ENCODE assay signal across 8 cellular contexts in the genomic region with DNA sequence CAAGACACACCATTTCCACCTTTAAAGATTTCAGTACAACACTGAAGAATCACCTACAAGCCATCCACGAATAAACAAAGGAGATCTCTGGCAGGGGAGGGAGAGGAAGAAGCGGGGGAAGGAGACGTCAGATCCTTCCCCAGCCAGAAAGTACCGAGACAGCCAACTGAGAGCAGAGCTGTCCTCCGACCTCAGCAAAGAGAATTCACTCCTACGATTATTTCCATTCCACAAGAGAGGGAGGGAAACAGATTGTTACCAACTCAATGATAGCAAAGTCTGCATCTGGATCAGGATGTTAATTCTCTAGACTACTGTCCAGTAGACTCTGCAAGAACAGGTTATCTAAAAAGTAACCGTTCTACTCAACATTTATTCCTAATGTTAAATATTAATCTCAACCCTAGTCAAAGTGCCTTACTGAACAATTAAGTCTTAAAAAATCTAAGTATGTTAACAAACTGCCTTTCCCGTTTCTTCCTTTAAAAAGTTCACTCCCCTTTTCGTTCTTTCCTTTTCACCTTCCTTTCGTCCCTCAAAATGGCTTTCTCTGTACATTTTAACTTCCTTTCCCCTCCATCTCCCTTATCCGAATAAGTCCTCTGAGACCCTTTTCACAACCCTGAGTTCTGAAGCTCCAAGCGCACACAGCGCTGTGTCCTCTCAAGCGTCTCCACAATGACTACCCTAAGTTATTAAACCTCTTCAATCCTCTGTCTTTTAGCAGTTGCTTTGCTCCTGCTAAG. TPM values are rescaled to one million over a fixed set of nuclear protein-coding genes. Genes with fewer than 3 reads are reported as not detected.
DNase-seq lines count a peak whose midpoint lies in the region; ATAC-seq, FAIRE-seq and TF ChIP-seq lines count a peak whose summit lies in the region.

No MANE protein-coding gene starts in this region.

- no peaks in the 10 kb centered on the region for H3K27me3 ChIP-seq in OCI-LY1 (ENCODE audit: insufficient read depth, low read length)

- peak; percentile 9 for DNase-seq in NCI-H2107 treated with DMSO at 0.1 percent for 48 hours (lab: John Stamatoyannopoulos, UW; ENCODE audit: unreplicated experiment)
- DNase-seq in NCI-H2107 (lab: John Stamatoyannopoulos, UW) = no peak
- peak; percentile 44 for DNase-seq in activated T-helper 2 cell treated with anti-CD3 and anti-CD28 coated beads, Interferon-gamma antibody, Interleukin-2, Interleukin-4, amounts not matched to agents 10 μg/mL and 5 μg/mL and 100 μg/mL, durations not matched to agents 14 hours and 24 hours and 36 hours (ENCODE audit: low spot score)
- DNase-seq in frontal cortex (ENCODE audit: low spot score in 2 of 2) = peak; percentile 43 to 48
- peak; percentile 68 for DNase-seq in pons (ENCODE audit: low spot score)
- DNase-seq in ureter (ENCODE audit: low spot score) = peak; percentile 49

- no peak for TF ChIP-seq CTCF in OCI-LY1 (IDR thresholded peaks at IDR 0.05; ENCODE audit: low read length)

- peak overlapping the region; percentile 89 for H3K4me3 ChIP-seq in OCI-LY1 (ENCODE audit: low read depth, low read length, poor library complexity, severe bottlenecking)

- no peak overlapping the region for H2AFZ ChIP-seq in OCI-LY1 (ENCODE audit: low read length)

- H3K9me2 ChIP-seq in OCI-LY1 (ENCODE audit: low read depth, low read length) = no peaks in the 10 kb centered on the region

- intact Hi-C loops in activated T-helper 2 cell treated with anti-CD3 and anti-CD28 coated beads, Interferon-gamma antibody, Interleukin-2, Interleukin-4, amounts not matched to agents 10 μg/mL and 5 μg/mL and 100 μg/mL, durations not matched to agents 14 hours and 24 hours and 36 hours (cut with micrococcal nuclease) = loop anchor here (1.0 to 10.0 kb wide), 3 partner anchors 21 to 1993 kb away; partner anchors contain the start of gene LNPEP

- H3K27me3 Mint-ChIP-seq in activated T-helper 2 cell treated with anti-CD3 and anti-CD28 coated beads, Interferon-gamma antibody, Interleukin-2, Interleukin-4, amounts not matched to agents 10 μg/mL and 5 μg/mL and 100 μg/mL, durations not matched to agents 14 hours and 24 hours and 36 hours (ENCODE audit: low read depth) = no peaks in the 10 kb centered on the region

- peaks cover 33% of the 10 kb centered on the region for H3K4me1 Mint-ChIP-seq in activated T-helper 2 cell treated with anti-CD3 and anti-CD28 coated beads, Interferon-gamma antibody, Interleukin-2, Interleukin-4, amounts not matched to agents 10 μg/mL and 5 μg/mL and 100 μg/mL, durations not matched to agents 14 hours and 24 hours and 36 hours (ENCODE audit: low read depth)

- H3K9me3 ChIP-seq in OCI-LY1 (ENCODE audit: low read length) = no peaks in the 10 kb centered on the region

- H4K20me1 ChIP-seq in OCI-LY1 (ENCODE audit: insufficient read depth, low read length) = 0 out of 2 replicates have a peak, but pooled peaks cover 2% of the 10 kb centered on the region

- H3F3A ChIP-seq in OCI-LY1 (ENCODE audit: insufficient read depth, low read length) = no peaks in the 10 kb centered on the region

- peak overlapping the region; percentile 77 for H3K27ac ChIP-seq in OCI-LY1 (ENCODE audit: low read depth, low read length, poor library complexity, severe bottlenecking)

- H3K4me2 ChIP-seq in OCI-LY1 (ENCODE audit: low read length) = peak overlapping the region; percentile 87

- peaks cover 61% of the 10 kb centered on the region for H3K36me3 Mint-ChIP-seq in activated T-helper 2 cell treated with anti-CD3 and anti-CD28 coated beads, Interferon-gamma antibody, Interleukin-2, Interleukin-4, amounts not matched to agents 10 μg/mL and 5 μg/mL and 100 μg/mL, durations not matched to agents 14 hours and 24 hours and 36 hours (ENCODE audit: low read depth)

- no peaks in the 10 kb centered on the region for H3K9me3 Mint-ChIP-seq in activated T-helper 2 cell treated with anti-CD3 and anti-CD28 coated beads, Interferon-gamma antibody, Interleukin-2, Interleukin-4, amounts not matched to agents 10 μg/mL and 5 μg/mL and 100 μg/mL, durations not matched to agents 14 hours and 24 hours and 36 hours

- H3K27ac Mint-ChIP-seq in activated T-helper 2 cell treated with anti-CD3 and anti-CD28 coated beads, Interferon-gamma antibody, Interleukin-2, Interleukin-4, amounts not matched to agents 10 μg/mL and 5 μg/mL and 100 μg/mL, durations not matched to agents 14 hours and 24 hours and 36 hours = peak overlapping the region; percentile 97

- no peak for FAIRE-seq in frontal cortex (lab: Jason Lieb, UNC)

- peak; percentile 21 for ATAC-seq in HG02870 (IDR thresholded peaks at IDR 0.05; ENCODE audit: unreplicated experiment)

- peak overlapping the region; percentile 92 for H3K9ac ChIP-seq in OCI-LY1 (ENCODE audit: low read length)

- H3K4me3 Mint-ChIP-seq in activated T-helper 2 cell treated with anti-CD3 and anti-CD28 coated beads, Interferon-gamma antibody, Interleukin-2, Interleukin-4, amounts not matched to agents 10 μg/mL and 5 μg/mL and 100 μg/mL, durations not matched to agents 14 hours and 24 hours and 36 hours (ENCODE audit: low read depth) = peak overlapping the region; percentile 98

- H3K4me1 ChIP-seq in OCI-LY1 (ENCODE audit: insufficient read depth, low read length, severe bottlenecking) = peaks cover 25% of the 10 kb centered on the region

- H3K36me3 ChIP-seq in OCI-LY1 (ENCODE audit: insufficient read depth, low read length) = peaks cover 37% of the 10 kb centered on the region

- peaks cover 22% of the 10 kb centered on the region for H3K79me2 ChIP-seq in OCI-LY1 (ENCODE audit: insufficient read depth, low read length)

RNA-seq across cellular contexts. Expression of gene CHD1, which starts 1.4 kb away (rescaled TPM):
- total RNA-seq in activated T-helper 2 cell treated with anti-CD3 and anti-CD28 coated beads, Interferon-gamma antibody, Interleukin-2, Interleukin-4, amounts not matched to agents 10 μg/mL and 5 μg/mL and 100 μg/mL, durations not matched to agents 14 hours and 24 hours and 36 hours = 67.6 and 72.1 TPM in 2 replicates
- total RNA-seq in frontal cortex (63.2 TPM), ureter (53.5 TPM)
